In the genomic region with DNA sequence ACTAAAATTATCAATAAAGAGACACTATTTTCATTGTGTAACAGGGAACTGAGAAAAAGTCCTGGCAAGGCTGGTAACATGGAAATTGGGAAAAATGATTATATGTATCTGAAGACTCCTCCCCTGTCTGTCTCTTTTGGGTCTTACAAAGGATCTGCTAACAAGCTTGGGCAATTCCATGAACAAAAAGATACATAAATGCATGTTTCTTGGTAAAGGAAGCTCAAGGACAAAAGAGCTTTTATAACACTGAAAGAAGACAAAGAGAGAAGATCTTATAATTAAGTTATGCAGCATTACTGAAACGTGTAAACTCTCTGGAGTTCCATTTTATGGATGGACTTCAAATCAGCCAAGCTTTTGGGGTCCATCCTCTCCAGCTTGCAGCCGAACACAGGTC, we compare ENCODE assay signal across 17 cellular contexts. TPM values are rescaled to one million over a fixed set of nuclear protein-coding genes. Genes with fewer than 3 reads are reported as not detected.
DNase-seq lines count a peak whose midpoint lies in the region; ATAC-seq and TF ChIP-seq lines count a peak whose summit lies in the region.
"Had no signal": no experiment of that assay in that cellular context is flagged by ENCODE, and none has a peak within 500 bp of the region (broad histone marks: within the 10 kb centered on the region; RNA-seq: fewer than 3 reads in every experiment).

No MANE protein-coding gene starts in this region.

- H3K9me3 ChIP-seq in BLaER1 treated with 17β-estradiol and CSF1 and Interleukin-3, amounts not matched to agents 10 nM and 100 nM (replicated peaks in 1 of 11): no peaks in the 10 kb centered on the region; a peak in 1 of 22 replicates
- H3K9me3 ChIP-seq in ascending aorta: no peaks in the 10 kb centered on the region
- H3K9me3 ChIP-seq in smooth muscle cell (replicated peaks; ENCODE audit: low read depth): no peaks in the 10 kb centered on the region
- H3K9me3 ChIP-seq: SJSA1 had no signal

- peaks cover 76% of the 10 kb centered on the region for H3K79me2 ChIP-seq in smooth muscle cell (ENCODE audit: low read depth)

- intact Hi-C loops in ascending aorta (cut with DNase I): loop anchor here (10.0 kb wide), 1 partner anchor 131 kb away; no protein-coding TSS in a partner anchor

- no peak for ATAC-seq in activated naive CD8-positive, alpha-beta T cell treated with anti-CD3 and anti-CD28 coated beads, Interleukin-2, amount 50 U/mL, for 24 hours
- ATAC-seq in HG02642 (IDR thresholded peaks at IDR 0.05; ENCODE audit: poor library complexity, unreplicated experiment): no peak

- H3K4me1 ChIP-seq in BLaER1 treated with 17β-estradiol and CSF1 and Interleukin-3, amounts not matched to agents 10 nM and 100 nM: peaks cover 26 to 55% (median 36%) of the 10 kb centered on the region in 10 experiments
- peaks cover 10 to 33% of the 10 kb centered on the region in 2 donors for H3K4me1 ChIP-seq in ascending aorta
- H3K4me1 ChIP-seq in smooth muscle cell (ENCODE audit: low read depth): peaks cover 19% of the 10 kb centered on the region

- no peaks in the 10 kb centered on the region for H3K36me3 Mint-ChIP-seq in activated naive CD8-positive, alpha-beta T cell treated with anti-CD3 and anti-CD28 coated beads, Interleukin-2, amount 50 U/mL, for 24 hours (ENCODE audit: low read depth)

- H3K9ac ChIP-seq in BLaER1 treated with 17β-estradiol and CSF1 and Interleukin-3, amounts not matched to agents 10 nM and 100 nM: no peak overlapping the region
- no peak overlapping the region for H3K9ac ChIP-seq in smooth muscle cell (ENCODE audit: low read depth)

- no peak for TF ChIP-seq CTCF in ascending aorta (IDR thresholded peaks at IDR 0.05)
- no peak for TF ChIP-seq CTCF in smooth muscle cell (IDR thresholded peaks at IDR 0.05; ENCODE audit: borderline replicate concordance, insufficient read depth, poor library complexity, severe bottlenecking)

- peaks cover 5% of the 10 kb centered on the region for H3F3A ChIP-seq in smooth muscle cell (ENCODE audit: low read depth)

- H3K27me3 ChIP-seq in BLaER1 treated with 17β-estradiol and CSF1 and Interleukin-3, amounts not matched to agents 10 nM and 100 nM: no peaks in the 10 kb centered on the region
- H3K27me3 ChIP-seq in ascending aorta (no peaks in the 10 kb centered on the region), smooth muscle cell (ENCODE audit: low read depth) (no peaks in the 10 kb centered on the region)
- H3K27me3 ChIP-seq: SJSA1 had no signal

- 89% methylated on average over 2 of the region's 2 CpGs for WGBS in smooth muscle cell (ENCODE audit: low lambda C conversion rate)

- peaks cover 0 to 98% (median 75%) of the 10 kb centered on the region in 11 experiments; a peak in 16 of 22 replicates for H3K36me3 ChIP-seq in BLaER1 treated with 17β-estradiol and CSF1 and Interleukin-3, amounts not matched to agents 10 nM and 100 nM
- H3K36me3 ChIP-seq in ascending aorta (peaks cover 0 to 12% of the 10 kb centered on the region in 2 donors), smooth muscle cell (ENCODE audit: low read depth) (no peaks in the 10 kb centered on the region)
- H3K36me3 ChIP-seq: SJSA1 had no signal

- H4K20me1 ChIP-seq in BLaER1 treated with 17β-estradiol and CSF1 and Interleukin-3, amounts not matched to agents 10 nM and 100 nM: peaks cover 0 to 100% (median 0%) of the 10 kb centered on the region in 11 experiments; a peak in 6 of 22 replicates
- no peaks in the 10 kb centered on the region for H4K20me1 ChIP-seq in smooth muscle cell (ENCODE audit: low read depth)

- peaks cover 12% of the 10 kb centered on the region for H3K27me3 Mint-ChIP-seq in activated naive CD8-positive, alpha-beta T cell treated with anti-CD3 and anti-CD28 coated beads, Interleukin-2, amount 50 U/mL, for 24 hours

- peaks cover 2% of the 10 kb centered on the region for H3K4me1 Mint-ChIP-seq in activated naive CD8-positive, alpha-beta T cell treated with anti-CD3 and anti-CD28 coated beads, Interleukin-2, amount 50 U/mL, for 24 hours

- H2AFZ ChIP-seq in smooth muscle cell (ENCODE audit: low read depth): no peak overlapping the region
- H2AFZ ChIP-seq: PC-9 had no signal

- H3K4me3 Mint-ChIP-seq in activated naive CD8-positive, alpha-beta T cell treated with anti-CD3 and anti-CD28 coated beads, Interleukin-2, amount 50 U/mL, for 24 hours: no peak overlapping the region
- H3K4me3 Mint-ChIP-seq: CD4-positive, alpha-beta T cell had no signal

- H3K9me3 Mint-ChIP-seq in activated naive CD8-positive, alpha-beta T cell treated with anti-CD3 and anti-CD28 coated beads, Interleukin-2, amount 50 U/mL, for 24 hours: no peaks in the 10 kb centered on the region
- H3K9me3 Mint-ChIP-seq: CD4-positive, alpha-beta T cell had no signal

- H3K4me3 ChIP-seq in BLaER1 treated with 17β-estradiol and CSF1 and Interleukin-3, amounts not matched to agents 10 nM and 100 nM: no peak overlapping the region
- H3K4me3 ChIP-seq in ascending aorta: no peak overlapping the region
- no peak overlapping the region for H3K4me3 ChIP-seq in smooth muscle cell
- H3K4me3 ChIP-seq: PC-9, SJSA1 had no signal

- H3K4me2 ChIP-seq in BLaER1 treated with 17β-estradiol and CSF1 and Interleukin-3, amounts not matched to agents 10 nM and 100 nM: no peak overlapping the region
- peak overlapping the region; percentile 26 for H3K4me2 ChIP-seq in smooth muscle cell
- H3K4me2 ChIP-seq: PC-9 had no signal

- no peak for DNase-seq in ascending aorta (ENCODE audit: low spot score in 2 of 2)
- DNase-seq in foreskin melanocyte: peak; percentile 52
- no peak for DNase-seq in smooth muscle cell (lab: John Stamatoyannopoulos, UW; ENCODE audit: unreplicated experiment)
- no peak for DNase-seq in activated naive CD8-positive, alpha-beta T cell treated with anti-CD3 and anti-CD28 coated beads, Interleukin-2, amount 50 U/mL, for 24 hours
- no peak for DNase-seq in NCI-H146 (lab: John Stamatoyannopoulos, UW)
- DNase-seq: CD4-positive, alpha-beta T cell; NCI-H1092 treated with DMSO at 0.1 percent for 48 hours; NCI-H1436; NCI-H187 treated with DMSO at 0.1 percent for 48 hours; NCI-H446; NCI-H524 treated with DMSO at 0.1 percent for 48 hours; NK-92 treated with Interleukin-12 subunit alpha and Interleukin-12 subunit beta, amount 100 ng/mL, for 24 hours; PC-9; Right ventricle myocardium superior had no signal

- no peak overlapping the region for H3K27ac Mint-ChIP-seq in activated naive CD8-positive, alpha-beta T cell treated with anti-CD3 and anti-CD28 coated beads, Interleukin-2, amount 50 U/mL, for 24 hours
- H3K27ac Mint-ChIP-seq: CD4-positive, alpha-beta T cell had no signal

- peak overlapping the region in 7 of 11 experiments; percentile 64 to 83 (median 76); a peak in 10 of 22 replicates for H3K27ac ChIP-seq in BLaER1 treated with 17β-estradiol and CSF1 and Interleukin-3, amounts not matched to agents 10 nM and 100 nM
- H3K27ac ChIP-seq in ascending aorta: peak overlapping the region; percentile 26 to 66
- H3K27ac ChIP-seq in smooth muscle cell (ENCODE audit: low read depth): peak overlapping the region; percentile 90
- H3K27ac ChIP-seq: PC-9, SJSA1 had no signal

RNA-seq across cellular contexts. Expression of gene EFNB2, which starts 29.2 kb away (rescaled TPM):
- 38.0 TPM for total RNA-seq in ascending aorta
- total RNA-seq in smooth muscle cell: 35.0 and 42.0 TPM in 2 replicates
- 15.5 and 38.8 TPM in 2 replicates for polyA plus RNA-seq in smooth muscle cell
